Comparison of ENCODE assay signal across 8 cellular contexts in genomic region chr17:38982858-38983746, GRCh38.
DNase-seq lines count a peak whose midpoint lies in the region; ATAC-seq and TF ChIP-seq lines count a peak whose summit lies in the region.

No MANE protein-coding gene starts in this region.

- in situ Hi-C loops in brain microvascular endothelial cell (cut with HindIII; ENCODE audit: low pct_ligation_motif_present, low sequenced_read_pairs): no loop called here

- H3K27ac ChIP-seq in brain microvascular endothelial cell: no peak overlapping the region

- no peaks in the 10 kb centered on the region for H3K27me3 ChIP-seq in brain microvascular endothelial cell (replicated peaks)

- TF ChIP-seq CTCF in brain microvascular endothelial cell (IDR thresholded peaks at IDR 0.05; ENCODE audit: low read depth, low read length, missing control alignments): peak; percentile 80

- no peak for ATAC-seq in HG03469 (IDR thresholded peaks at IDR 0.05; ENCODE audit: unreplicated experiment)

- DNase-seq in activated naive CD4-positive, alpha-beta T cell treated with Interleukin-2 at 50 U/mL for 16 hours: peak; percentile 34
- no peak for DNase-seq in activated naive CD4-positive, alpha-beta T cell (lab: John Stamatoyannopoulos, UW)
- DNase-seq in NCI-H1048 (lab: John Stamatoyannopoulos, UW) (peak; percentile 21), SHP77 (lab: John Stamatoyannopoulos, UW) (peak; percentile 47 to 75), brain microvascular endothelial cell (peak; percentile 48), iPS-NIHi7 (ENCODE audit: extremely low spot score) (peak; percentile 69)
- DNase-seq in stimulated activated CD4-positive, alpha-beta T cell treated with anti-CD3 and anti-CD28 coated beads, Interleukin-2, amount 100 ng/mL, for 48 hours: peak; percentile 20 to 23

- no peak overlapping the region for H3K4me3 ChIP-seq in brain microvascular endothelial cell (ENCODE audit: low read depth, low read length)

- no peaks in the 10 kb centered on the region for H3K36me3 ChIP-seq in brain microvascular endothelial cell (replicated peaks)

Comparison
In these comparisons a context has a peak if more than half of its experiments do, and no peak if none do; other contexts are left out.
1. DNase-seq: peak in activated naive CD4-positive, alpha-beta T cell treated with Interleukin-2 at 50 U/mL for 16 hours (single experiment), NCI-H1048 (single experiment), SHP77 (2 of 2), brain microvascular endothelial cell (single experiment), iPS-NIHi7 (single experiment) and stimulated activated CD4-positive, alpha-beta T cell treated with anti-CD3 and anti-CD28 coated beads, Interleukin-2, amount 100 ng/mL, for 48 hours (2 of 2); none in activated naive CD4-positive, alpha-beta T cell (0 of 4).